22 cellular contexts compared by ENCODE assay signal in genomic region chr2:1269812-1270211, GRCh38.
"Had no signal": no experiment of that assay in that cellular context is flagged by ENCODE, and none has a peak within 500 bp of the region (broad histone marks: within the 10 kb centered on the region; RNA-seq: fewer than 3 reads in every experiment).

No MANE protein-coding gene starts in this region.

- H3K9me3 ChIP-seq: colonic mucosa, esophagus squamous epithelium, gastrocnemius medialis had no signal

- DNase-seq: colonic mucosa; cortex of kidney; dermis blood vessel endothelial cell; dorsolateral prefrontal cortex; effector CD4-positive, alpha-beta T cell; effector CD8-positive, alpha-beta T cell; effector memory CD4-positive, alpha-beta T cell; effector memory CD8-positive, alpha-beta T cell; endodermal cell; erythroblast; esophagus squamous epithelium; foreskin fibroblast; foreskin keratinocyte; foreskin melanocyte; gastrocnemius medialis; glutamatergic neuron; head of caudate nucleus; heart left ventricle; heart right ventricle had no signal

- H3K27me3 ChIP-seq: colonic mucosa, esophagus squamous epithelium, foreskin keratinocyte, gastrocnemius medialis had no signal

- H3K36me3 ChIP-seq: colonic mucosa, esophagus squamous epithelium, gastrocnemius medialis, gastroesophageal sphincter, heart left ventricle, heart right ventricle had no signal

- H3K27ac ChIP-seq: colonic mucosa, coronary artery, dorsolateral prefrontal cortex, epithelial cell of prostate, esophagus squamous epithelium, foreskin keratinocyte, gastrocnemius medialis, gastroesophageal sphincter, heart left ventricle, heart right ventricle had no signal

- H3K4me1 ChIP-seq: colonic mucosa, esophagus squamous epithelium, foreskin keratinocyte, gastrocnemius medialis, gastroesophageal sphincter, heart left ventricle, heart right ventricle had no signal

- H3K4me3 ChIP-seq: colonic mucosa, coronary artery, dorsolateral prefrontal cortex, esophagus squamous epithelium, gastrocnemius medialis, gastroesophageal sphincter, heart left ventricle, heart right ventricle had no signal
